In the genomic region with DNA sequence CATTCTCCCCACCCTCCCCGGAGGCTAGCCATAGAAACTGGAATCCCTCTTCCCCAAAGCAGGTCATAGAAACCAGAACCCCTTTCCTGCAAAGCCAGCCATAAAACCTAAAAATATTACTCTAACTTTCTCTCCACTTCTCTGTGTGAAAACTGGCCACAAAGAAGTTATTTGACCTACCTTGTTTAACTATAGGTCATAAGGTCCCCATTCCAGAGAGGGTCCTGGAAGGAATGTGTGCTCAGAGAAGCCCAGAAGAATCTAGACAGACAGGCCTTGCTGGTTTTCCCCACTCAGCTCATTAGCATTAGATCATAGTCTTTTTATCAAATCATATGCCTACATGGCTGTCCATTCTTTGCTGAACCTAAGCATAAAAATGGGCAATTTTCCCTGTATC, we compare ENCODE assay signal across 1 cellular context.
TF ChIP-seq lines count a peak whose summit lies in the region.

No MANE protein-coding gene starts in this region.

TF ChIP-seq in GM23338, 12 proteins besides CTCF, POLR2A, EP300 and RAD21 (continued from another document):
- TF ChIP-seq, protein P1, sequence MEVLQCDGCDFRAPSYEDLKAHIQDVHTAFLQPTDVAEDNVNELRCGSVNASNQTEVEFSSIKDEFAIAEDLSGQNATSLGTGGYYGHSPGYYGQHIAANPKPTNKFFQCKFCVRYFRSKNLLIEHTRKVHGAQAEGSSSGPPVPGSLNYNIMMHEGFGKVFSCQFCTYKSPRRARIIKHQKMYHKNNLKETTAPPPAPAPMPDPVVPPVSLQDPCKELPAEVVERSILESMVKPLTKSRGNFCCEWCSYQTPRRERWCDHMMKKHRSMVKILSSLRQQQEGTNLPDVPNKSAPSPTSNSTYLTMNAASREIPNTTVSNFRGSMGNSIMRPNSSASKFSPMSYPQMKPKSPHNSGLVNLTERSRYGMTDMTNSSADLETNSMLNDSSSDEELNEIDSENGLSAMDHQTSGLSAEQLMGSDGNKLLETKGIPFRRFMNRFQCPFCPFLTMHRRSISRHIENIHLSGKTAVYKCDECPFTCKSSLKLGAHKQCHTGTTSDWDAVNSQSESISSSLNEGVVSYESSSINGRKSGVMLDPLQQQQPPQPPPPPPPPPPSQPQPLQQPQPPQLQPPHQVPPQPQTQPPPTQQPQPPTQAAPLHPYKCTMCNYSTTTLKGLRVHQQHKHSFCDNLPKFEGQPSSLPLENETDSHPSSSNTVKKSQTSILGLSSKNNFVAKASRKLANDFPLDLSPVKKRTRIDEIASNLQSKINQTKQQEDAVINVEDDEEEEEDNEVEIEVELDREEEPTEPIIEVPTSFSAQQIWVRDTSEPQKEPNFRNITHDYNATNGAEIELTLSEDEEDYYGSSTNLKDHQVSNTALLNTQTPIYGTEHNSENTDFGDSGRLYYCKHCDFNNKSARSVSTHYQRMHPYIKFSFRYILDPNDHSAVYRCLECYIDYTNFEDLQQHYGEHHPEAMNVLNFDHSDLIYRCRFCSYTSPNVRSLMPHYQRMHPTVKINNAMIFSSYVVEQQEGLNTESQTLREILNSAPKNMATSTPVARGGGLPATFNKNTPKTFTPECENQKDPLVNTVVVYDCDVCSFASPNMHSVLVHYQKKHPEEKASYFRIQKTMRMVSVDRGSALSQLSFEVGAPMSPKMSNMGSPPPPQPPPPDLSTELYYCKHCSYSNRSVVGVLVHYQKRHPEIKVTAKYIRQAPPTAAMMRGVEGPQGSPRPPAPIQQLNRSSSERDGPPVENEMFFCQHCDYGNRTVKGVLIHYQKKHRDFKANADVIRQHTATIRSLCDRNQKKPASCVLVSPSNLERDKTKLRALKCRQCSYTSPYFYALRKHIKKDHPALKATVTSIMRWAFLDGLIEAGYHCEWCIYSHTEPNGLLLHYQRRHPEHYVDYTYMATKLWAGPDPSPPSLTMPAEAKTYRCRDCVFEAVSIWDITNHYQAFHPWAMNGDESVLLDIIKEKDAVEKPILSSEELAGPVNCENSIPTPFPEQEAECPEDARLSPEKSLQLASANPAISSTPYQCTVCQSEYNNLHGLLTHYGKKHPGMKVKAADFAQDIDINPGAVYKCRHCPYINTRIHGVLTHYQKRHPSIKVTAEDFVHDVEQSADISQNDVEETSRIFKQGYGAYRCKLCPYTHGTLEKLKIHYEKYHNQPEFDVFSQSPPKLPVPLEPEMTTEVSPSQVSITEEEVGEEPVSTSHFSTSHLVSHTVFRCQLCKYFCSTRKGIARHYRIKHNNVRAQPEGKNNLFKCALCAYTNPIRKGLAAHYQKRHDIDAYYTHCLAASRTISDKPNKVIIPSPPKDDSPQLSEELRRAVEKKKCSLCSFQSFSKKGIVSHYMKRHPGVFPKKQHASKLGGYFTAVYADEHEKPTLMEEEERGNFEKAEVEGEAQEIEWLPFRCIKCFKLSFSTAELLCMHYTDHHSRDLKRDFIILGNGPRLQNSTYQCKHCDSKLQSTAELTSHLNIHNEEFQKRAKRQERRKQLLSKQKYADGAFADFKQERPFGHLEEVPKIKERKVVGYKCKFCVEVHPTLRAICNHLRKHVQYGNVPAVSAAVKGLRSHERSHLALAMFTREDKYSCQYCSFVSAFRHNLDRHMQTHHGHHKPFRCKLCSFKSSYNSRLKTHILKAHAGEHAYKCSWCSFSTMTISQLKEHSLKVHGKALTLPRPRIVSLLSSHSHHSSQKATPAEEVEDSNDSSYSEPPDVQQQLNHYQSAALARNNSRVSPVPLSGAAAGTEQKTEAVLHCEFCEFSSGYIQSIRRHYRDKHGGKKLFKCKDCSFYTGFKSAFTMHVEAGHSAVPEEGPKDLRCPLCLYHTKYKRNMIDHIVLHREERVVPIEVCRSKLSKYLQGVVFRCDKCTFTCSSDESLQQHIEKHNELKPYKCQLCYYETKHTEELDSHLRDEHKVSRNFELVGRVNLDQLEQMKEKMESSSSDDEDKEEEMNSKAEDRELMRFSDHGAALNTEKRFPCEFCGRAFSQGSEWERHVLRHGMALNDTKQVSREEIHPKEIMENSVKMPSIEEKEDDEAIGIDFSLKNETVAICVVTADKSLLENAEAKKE (CRISPR knock-in tag; IDR thresholded peaks at IDR 0.05): no peak
- TF ChIP-seq NANOG (IDR thresholded peaks at IDR 0.05; ENCODE audit: borderline replicate concordance) (no peak), JUNB (IDR thresholded peaks at IDR 0.05; ENCODE audit: unreplicated experiment) (no peak), EZH2phosphoT487 (IDR thresholded peaks at IDR 0.05; ENCODE audit: unreplicated experiment) (no peak), POLR2AphosphoS5 (IDR thresholded peaks at IDR 0.05; ENCODE audit: low read depth) (no peak)
- TF ChIP-seq, protein P2, sequence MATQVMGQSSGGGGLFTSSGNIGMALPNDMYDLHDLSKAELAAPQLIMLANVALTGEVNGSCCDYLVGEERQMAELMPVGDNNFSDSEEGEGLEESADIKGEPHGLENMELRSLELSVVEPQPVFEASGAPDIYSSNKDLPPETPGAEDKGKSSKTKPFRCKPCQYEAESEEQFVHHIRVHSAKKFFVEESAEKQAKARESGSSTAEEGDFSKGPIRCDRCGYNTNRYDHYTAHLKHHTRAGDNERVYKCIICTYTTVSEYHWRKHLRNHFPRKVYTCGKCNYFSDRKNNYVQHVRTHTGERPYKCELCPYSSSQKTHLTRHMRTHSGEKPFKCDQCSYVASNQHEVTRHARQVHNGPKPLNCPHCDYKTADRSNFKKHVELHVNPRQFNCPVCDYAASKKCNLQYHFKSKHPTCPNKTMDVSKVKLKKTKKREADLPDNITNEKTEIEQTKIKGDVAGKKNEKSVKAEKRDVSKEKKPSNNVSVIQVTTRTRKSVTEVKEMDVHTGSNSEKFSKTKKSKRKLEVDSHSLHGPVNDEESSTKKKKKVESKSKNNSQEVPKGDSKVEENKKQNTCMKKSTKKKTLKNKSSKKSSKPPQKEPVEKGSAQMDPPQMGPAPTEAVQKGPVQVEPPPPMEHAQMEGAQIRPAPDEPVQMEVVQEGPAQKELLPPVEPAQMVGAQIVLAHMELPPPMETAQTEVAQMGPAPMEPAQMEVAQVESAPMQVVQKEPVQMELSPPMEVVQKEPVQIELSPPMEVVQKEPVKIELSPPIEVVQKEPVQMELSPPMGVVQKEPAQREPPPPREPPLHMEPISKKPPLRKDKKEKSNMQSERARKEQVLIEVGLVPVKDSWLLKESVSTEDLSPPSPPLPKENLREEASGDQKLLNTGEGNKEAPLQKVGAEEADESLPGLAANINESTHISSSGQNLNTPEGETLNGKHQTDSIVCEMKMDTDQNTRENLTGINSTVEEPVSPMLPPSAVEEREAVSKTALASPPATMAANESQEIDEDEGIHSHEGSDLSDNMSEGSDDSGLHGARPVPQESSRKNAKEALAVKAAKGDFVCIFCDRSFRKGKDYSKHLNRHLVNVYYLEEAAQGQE (IDR thresholded peaks at IDR 0.05; ENCODE audit: unreplicated experiment): no peak
